20 cellular contexts compared by ENCODE assay signal in the genomic region with DNA sequence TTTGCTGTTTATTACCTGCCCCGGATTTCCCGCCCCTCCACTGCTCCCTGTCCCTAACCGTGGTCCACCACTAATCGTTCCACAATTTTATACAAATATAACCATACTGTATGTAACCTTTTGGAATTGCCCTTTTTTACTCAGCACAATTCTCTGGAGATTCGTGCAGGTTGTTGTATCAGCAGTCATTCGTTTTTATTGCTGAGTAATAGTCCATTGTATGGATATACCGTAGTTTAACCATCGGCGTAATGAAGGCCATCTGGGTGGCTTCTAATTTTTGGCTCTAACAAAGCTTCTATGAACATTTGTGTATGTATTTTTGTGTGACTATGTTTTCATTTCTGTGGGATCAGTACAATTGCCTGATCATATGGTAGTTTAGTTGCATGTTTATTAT. TPM values are rescaled to one million over a fixed set of nuclear protein-coding genes. Genes with fewer than 3 reads are reported as not detected.
DNase-seq lines count a peak whose midpoint lies in the region; ATAC-seq and TF ChIP-seq lines count a peak whose summit lies in the region.
"Had no signal": no experiment of that assay in that cellular context is flagged by ENCODE, and none has a peak within 500 bp of the region (broad histone marks: within the 10 kb centered on the region; RNA-seq: fewer than 3 reads in every experiment).

No MANE protein-coding gene starts in this region.

- intact Hi-C loops in activated CD4-positive, alpha-beta T cell treated with anti-CD3 and anti-CD28 coated beads, Interleukin-2, amount 10 ng/mL, durations not matched to agents 24 days and 14 days (cut with micrococcal nuclease) = loop anchor here (5.0 kb wide), 1 partner anchor 35 kb away; no protein-coding TSS in a partner anchor
- intact Hi-C loops in activated T-helper 2 cell treated with anti-CD3 and anti-CD28 coated beads, Interferon-gamma antibody, Interleukin-2, Interleukin-4, amounts not matched to agents 10 μg/mL and 5 μg/mL and 100 μg/mL, durations not matched to agents 14 hours and 24 hours and 36 hours (cut with micrococcal nuclease) = no loop called here
- intact Hi-C loops in stomach (cut with DNase I; ENCODE audit: low total_unique reads) = no loop called here
- intact Hi-C loops in activated naive CD4-positive, alpha-beta T cell treated with anti-CD3 and anti-CD28 coated beads for 36 hours (cut with micrococcal nuclease) = loop anchor here (5.0 kb wide), 2 partner anchors 35 kb away; no protein-coding TSS in a partner anchor
- intact Hi-C loops in Right ventricle myocardium superior (cut with DNase I) = no loop called here

- no peak for DNase-seq in activated CD4-positive, alpha-beta T cell treated with anti-CD3 and anti-CD28 coated beads, Interleukin-2, amount 10 ng/mL, durations not matched to agents 24 days and 14 days
- no peak for DNase-seq in activated CD4-positive, alpha-beta T cell treated with anti-CD3 and anti-CD28 coated beads for 48 hours
- DNase-seq in activated T-helper 2 cell treated with anti-CD3 and anti-CD28 coated beads, Interferon-gamma antibody, Interleukin-2, Interleukin-4, amounts not matched to agents 10 μg/mL and 5 μg/mL and 100 μg/mL, durations not matched to agents 14 hours and 24 hours and 36 hours (ENCODE audit: low spot score) = no peak
- DNase-seq in endodermal cell (no peak), stomach (no peak), Right ventricle myocardium superior (no peak), EL (no peak)
- no peak for DNase-seq in activated naive CD4-positive, alpha-beta T cell treated with anti-CD3 and anti-CD28 coated beads for 36 hours
- DNase-seq: CD4-positive, CD25-positive, alpha-beta regulatory T cell; COR-L47; DMS 273 treated with DMSO at 0.1 percent for 48 hours; DMS79 treated with DMSO at 0.1 percent for 48 hours; NCI-H1694; NCI-H2081; NCI-H446; NCI-H526; OCI-M1 had no signal

- H3K36me3 ChIP-seq in endodermal cell (ENCODE audit: control insufficient read depth, insufficient read depth, low read length) (peaks cover 23% of the 10 kb centered on the region), stomach (no peaks in the 10 kb centered on the region)

- H3K4me3 Mint-ChIP-seq in activated CD4-positive, alpha-beta T cell treated with anti-CD3 and anti-CD28 coated beads, Interleukin-2, amount 10 ng/mL, durations not matched to agents 24 days and 14 days = no peak overlapping the region
- H3K4me3 Mint-ChIP-seq in activated T-helper 2 cell treated with anti-CD3 and anti-CD28 coated beads, Interferon-gamma antibody, Interleukin-2, Interleukin-4, amounts not matched to agents 10 μg/mL and 5 μg/mL and 100 μg/mL, durations not matched to agents 14 hours and 24 hours and 36 hours (ENCODE audit: low read depth) = no peak overlapping the region
- no peak overlapping the region for H3K4me3 Mint-ChIP-seq in endodermal cell
- H3K4me3 Mint-ChIP-seq in activated naive CD4-positive, alpha-beta T cell treated with anti-CD3 and anti-CD28 coated beads for 36 hours = no peak overlapping the region
- H3K4me3 Mint-ChIP-seq: B cell; CD4-positive, CD25-positive, alpha-beta regulatory T cell; IgD-negative memory B cell had no signal

- peaks cover 44% of the 10 kb centered on the region for H3K4me1 Mint-ChIP-seq in activated CD4-positive, alpha-beta T cell treated with anti-CD3 and anti-CD28 coated beads, Interleukin-2, amount 10 ng/mL, durations not matched to agents 24 days and 14 days
- peaks cover 72% of the 10 kb centered on the region for H3K4me1 Mint-ChIP-seq in activated T-helper 2 cell treated with anti-CD3 and anti-CD28 coated beads, Interferon-gamma antibody, Interleukin-2, Interleukin-4, amounts not matched to agents 10 μg/mL and 5 μg/mL and 100 μg/mL, durations not matched to agents 14 hours and 24 hours and 36 hours (ENCODE audit: low read depth)
- H3K4me1 Mint-ChIP-seq in endodermal cell = peaks cover 15% of the 10 kb centered on the region
- peaks cover 47% of the 10 kb centered on the region for H3K4me1 Mint-ChIP-seq in activated naive CD4-positive, alpha-beta T cell treated with anti-CD3 and anti-CD28 coated beads for 36 hours (ENCODE audit: low read depth)

- H3K9ac ChIP-seq in endodermal cell (ENCODE audit: extremely low read depth, low read length, poor library complexity, severe bottlenecking) = no peak overlapping the region

- peak overlapping the region; percentile 4 for H3K27ac Mint-ChIP-seq in activated CD4-positive, alpha-beta T cell treated with anti-CD3 and anti-CD28 coated beads, Interleukin-2, amount 10 ng/mL, durations not matched to agents 24 days and 14 days
- peak overlapping the region; percentile 56 for H3K27ac Mint-ChIP-seq in activated T-helper 2 cell treated with anti-CD3 and anti-CD28 coated beads, Interferon-gamma antibody, Interleukin-2, Interleukin-4, amounts not matched to agents 10 μg/mL and 5 μg/mL and 100 μg/mL, durations not matched to agents 14 hours and 24 hours and 36 hours
- H3K27ac Mint-ChIP-seq in endodermal cell = no peak overlapping the region
- H3K27ac Mint-ChIP-seq in activated naive CD4-positive, alpha-beta T cell treated with anti-CD3 and anti-CD28 coated beads for 36 hours = no peak overlapping the region
- H3K27ac Mint-ChIP-seq: CD4-positive, CD25-positive, alpha-beta regulatory T cell had no signal

- H3K9me3 ChIP-seq in endodermal cell (ENCODE audit: control insufficient read depth, low read length) = peaks cover 43% of the 10 kb centered on the region
- no peaks in the 10 kb centered on the region for H3K9me3 ChIP-seq in stomach

- H3K9me3 Mint-ChIP-seq in activated CD4-positive, alpha-beta T cell treated with anti-CD3 and anti-CD28 coated beads, Interleukin-2, amount 10 ng/mL, durations not matched to agents 24 days and 14 days = no peaks in the 10 kb centered on the region
- peaks cover 19% of the 10 kb centered on the region for H3K9me3 Mint-ChIP-seq in activated T-helper 2 cell treated with anti-CD3 and anti-CD28 coated beads, Interferon-gamma antibody, Interleukin-2, Interleukin-4, amounts not matched to agents 10 μg/mL and 5 μg/mL and 100 μg/mL, durations not matched to agents 14 hours and 24 hours and 36 hours
- H3K9me3 Mint-ChIP-seq in endodermal cell = peaks cover 46% of the 10 kb centered on the region
- H3K9me3 Mint-ChIP-seq in activated naive CD4-positive, alpha-beta T cell treated with anti-CD3 and anti-CD28 coated beads for 36 hours = no peaks in the 10 kb centered on the region
- H3K9me3 Mint-ChIP-seq: IgD-negative memory B cell had no signal

- TF ChIP-seq EP300 in stomach (IDR thresholded peaks at IDR 0.05) = no peak

- no peak for TF ChIP-seq POLR2A in stomach (IDR thresholded peaks at IDR 0.05)

- H3K4me3 ChIP-seq in endodermal cell (ENCODE audit: low read length) = peak overlapping the region; percentile 31
- H3K4me3 ChIP-seq in stomach = no peak overlapping the region

- 87 to 96% methylated on average over 9 of the region's 9 CpGs for WGBS in endodermal cell (ENCODE audit: insufficient coverage in 1 of 2, insufficient read length in 1 of 2), 2 experiments
- WGBS in stomach, 5 donors = 93 to 97% (median 95%) methylated on average over 9 of the region's 9 CpGs

- no peaks in the 10 kb centered on the region for H3K27me3 Mint-ChIP-seq in activated CD4-positive, alpha-beta T cell treated with anti-CD3 and anti-CD28 coated beads, Interleukin-2, amount 10 ng/mL, durations not matched to agents 24 days and 14 days
- no peaks in the 10 kb centered on the region for H3K27me3 Mint-ChIP-seq in activated T-helper 2 cell treated with anti-CD3 and anti-CD28 coated beads, Interferon-gamma antibody, Interleukin-2, Interleukin-4, amounts not matched to agents 10 μg/mL and 5 μg/mL and 100 μg/mL, durations not matched to agents 14 hours and 24 hours and 36 hours (ENCODE audit: low read depth)
- no peaks in the 10 kb centered on the region for H3K27me3 Mint-ChIP-seq in endodermal cell (ENCODE audit: insufficient read depth)
- H3K27me3 Mint-ChIP-seq in activated naive CD4-positive, alpha-beta T cell treated with anti-CD3 and anti-CD28 coated beads for 36 hours (ENCODE audit: low read depth) = peaks cover 1% of the 10 kb centered on the region
- H3K27me3 Mint-ChIP-seq: B cell; CD4-positive, CD25-positive, alpha-beta regulatory T cell; IgD-negative memory B cell had no signal

- no peak for ATAC-seq in Right ventricle myocardium superior (ENCODE audit: poor library complexity)
- ATAC-seq: Right ventricle myocardium inferior had no signal

- CTCF ChIA-PET in activated naive CD4-positive, alpha-beta T cell treated with anti-CD3 and anti-CD28 coated beads for 36 hours (lab: Charles Lee) = no interaction called here

- H3K36me3 Mint-ChIP-seq in activated CD4-positive, alpha-beta T cell treated with anti-CD3 and anti-CD28 coated beads, Interleukin-2, amount 10 ng/mL, durations not matched to agents 24 days and 14 days (ENCODE audit: low read depth) = peaks cover 19% of the 10 kb centered on the region
- peaks cover 49% of the 10 kb centered on the region for H3K36me3 Mint-ChIP-seq in activated T-helper 2 cell treated with anti-CD3 and anti-CD28 coated beads, Interferon-gamma antibody, Interleukin-2, Interleukin-4, amounts not matched to agents 10 μg/mL and 5 μg/mL and 100 μg/mL, durations not matched to agents 14 hours and 24 hours and 36 hours (ENCODE audit: low read depth)
- H3K36me3 Mint-ChIP-seq in endodermal cell (ENCODE audit: low read depth) = peaks cover 49% of the 10 kb centered on the region
- H3K36me3 Mint-ChIP-seq in activated naive CD4-positive, alpha-beta T cell treated with anti-CD3 and anti-CD28 coated beads for 36 hours (ENCODE audit: low read depth) = peaks cover 8% of the 10 kb centered on the region

- H3K27me3 ChIP-seq in endodermal cell (ENCODE audit: control insufficient read depth, insufficient read depth, low read length, poor library complexity, severe bottlenecking) = no peaks in the 10 kb centered on the region
- no peaks in the 10 kb centered on the region for H3K27me3 ChIP-seq in stomach

- peaks cover 15% of the 10 kb centered on the region for H3K4me1 ChIP-seq in endodermal cell (ENCODE audit: control insufficient read depth, insufficient read depth, low read length)
- H3K4me1 ChIP-seq in stomach = peaks cover 0 to 61% (median 29%) of the 10 kb centered on the region in 4 donors

- H3K27ac ChIP-seq in endodermal cell (ENCODE audit: low read depth, low read length) (no peak overlapping the region), stomach (peak overlapping the region in 4 of 5 donors; percentile 5 to 88 (median 53))

- TF ChIP-seq CTCF in endodermal cell (conservative IDR thresholded peaks at IDR 0.05) (no peak), stomach (IDR thresholded peaks at IDR 0.05) (no peak)

RNA-seq across cellular contexts. Expression of gene UCK2, which starts 50.0 kb away (rescaled TPM):
- total RNA-seq in activated CD4-positive, alpha-beta T cell treated with anti-CD3 and anti-CD28 coated beads, Interleukin-2, amount 10 ng/mL, durations not matched to agents 24 days and 14 days = 108 and 110 TPM in 2 replicates
- total RNA-seq in activated T-helper 2 cell treated with anti-CD3 and anti-CD28 coated beads, Interferon-gamma antibody, Interleukin-2, Interleukin-4, amounts not matched to agents 10 μg/mL and 5 μg/mL and 100 μg/mL, durations not matched to agents 14 hours and 24 hours and 36 hours = 94.3 and 100 TPM in 2 replicates
- total RNA-seq in endodermal cell = 10 to 100 TPM; 65.8 to 73.6 TPM
- 56.3 TPM for polyA plus RNA-seq in endodermal cell (2013, experiment 1 of 2)
- 54.6 TPM for polyA plus RNA-seq in endodermal cell (2013, experiment 2 of 2)
- total RNA-seq in stomach = 10 to 100 TPM; 12.3 to 72.8 (median 40.4) TPM
- 10 to 100 TPM; 16.5 to 21.5 (median 20.5) TPM for polyA plus RNA-seq in stomach
- 10 to 100 TPM; 58.8 to 61.5 TPM for total RNA-seq in activated naive CD4-positive, alpha-beta T cell treated with anti-CD3 and anti-CD28 coated beads for 36 hours
- 6.2 TPM for total RNA-seq in Right ventricle myocardium superior

Comparison
In these comparisons a context has a peak if more than half of its experiments do, and no peak if none do; other contexts are left out.
1. H3K27ac Mint-ChIP-seq: peak in activated CD4-positive, alpha-beta T cell treated with anti-CD3 and anti-CD28 coated beads, Interleukin-2, amount 10 ng/mL, durations not matched to agents 24 days and 14 days (single experiment) and activated T-helper 2 cell treated with anti-CD3 and anti-CD28 coated beads, Interferon-gamma antibody, Interleukin-2, Interleukin-4, amounts not matched to agents 10 μg/mL and 5 μg/mL and 100 μg/mL, durations not matched to agents 14 hours and 24 hours and 36 hours (single experiment); none in endodermal cell (single experiment) and activated naive CD4-positive, alpha-beta T cell treated with anti-CD3 and anti-CD28 coated beads for 36 hours (single experiment).
2. intact Hi-C loops: an anchor here in activated CD4-positive, alpha-beta T cell treated with anti-CD3 and anti-CD28 coated beads, Interleukin-2, amount 10 ng/mL, durations not matched to agents 24 days and 14 days (5.0 kb wide) and activated naive CD4-positive, alpha-beta T cell treated with anti-CD3 and anti-CD28 coated beads for 36 hours (5.0 kb wide); none called in activated T-helper 2 cell treated with anti-CD3 and anti-CD28 coated beads, Interferon-gamma antibody, Interleukin-2, Interleukin-4, amounts not matched to agents 10 μg/mL and 5 μg/mL and 100 μg/mL, durations not matched to agents 14 hours and 24 hours and 36 hours, stomach and Right ventricle myocardium superior.